Comparison of ENCODE assay signal across 9 cellular contexts in the genomic region with DNA sequence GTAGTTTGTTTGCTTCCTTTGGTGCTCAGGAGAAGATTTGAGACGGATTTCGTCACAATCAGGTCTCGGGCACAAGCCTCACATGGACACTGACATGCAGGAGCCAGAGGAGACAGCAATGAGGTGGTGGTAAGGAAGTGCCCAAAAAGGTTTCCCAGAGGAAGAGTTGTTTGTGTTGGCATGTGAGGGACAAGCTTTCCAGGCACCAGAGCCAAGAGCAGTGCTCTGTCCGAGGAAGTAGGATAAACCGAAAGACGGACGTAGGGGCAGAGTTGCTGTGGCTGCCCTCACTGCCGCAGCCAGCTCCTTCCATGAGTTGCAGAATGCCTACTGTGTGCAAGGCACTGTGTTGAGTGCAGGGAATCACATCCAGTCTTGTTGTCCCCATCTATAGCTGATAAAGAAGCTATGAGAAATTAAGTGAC. TPM values are rescaled to one million over a fixed set of nuclear protein-coding genes. Genes with fewer than 3 reads are reported as not detected.
DNase-seq lines count a peak whose midpoint lies in the region; ATAC-seq, FAIRE-seq and TF ChIP-seq lines count a peak whose summit lies in the region.
"Had no signal": no experiment of that assay in that cellular context is flagged by ENCODE, and none has a peak within 500 bp of the region (broad histone marks: within the 10 kb centered on the region; RNA-seq: fewer than 3 reads in every experiment).

No MANE protein-coding gene starts in this region.

- H3K9ac ChIP-seq in adipocyte (ENCODE audit: low read length) (peak overlapping the region; percentile 38), kidney (ENCODE audit: low read length in 2 of 2) (peak overlapping the region in 1 of 2 donors; percentile 48)

- peak overlapping the region; percentile 13 for H3K4me3 ChIP-seq in Jurkat, Clone E6-1 (ENCODE audit: low read length)
- H3K4me3 ChIP-seq in adipocyte (ENCODE audit: low read length) (peak overlapping the region; percentile 40), kidney (ENCODE audit: low read length in 2 of 2) (no peak overlapping the region)

- no peak for FAIRE-seq in kidney (lab: Jason Lieb, UNC)

- no peak for ATAC-seq in stimulated activated naive B cell treated with anti-CD40 and anti-IgM and Interleukin-4, amounts not matched to agents 10 μg/mL and 1 μg/mL and 100 μg/mL, for 72 hours (replicated peaks)
- no peak for ATAC-seq in HG03135 (IDR thresholded peaks at IDR 0.05; ENCODE audit: unreplicated experiment)
- no peak for ATAC-seq in HG02938 (IDR thresholded peaks at IDR 0.05; ENCODE audit: unreplicated experiment)
- no peak for ATAC-seq in GM21737 (IDR thresholded peaks at IDR 0.05; ENCODE audit: unreplicated experiment)

- H3K9me3 ChIP-seq in adipocyte (ENCODE audit: control insufficient read depth, low read length) = no peaks in the 10 kb centered on the region
- no peaks in the 10 kb centered on the region for H3K9me3 ChIP-seq in kidney (ENCODE audit: control insufficient read depth in 1 of 2, low read length in 2 of 2)

- DNase-seq in Jurkat, Clone E6-1 (ENCODE audit: low read depth, low spot score) = no peak
- DNase-seq in adipocyte (ENCODE audit: low read depth) (no peak), kidney (no peak), Kasumi-1 (lab: John Stamatoyannopoulos, UW) (no peak)
- no peak for DNase-seq in stimulated activated naive B cell treated with anti-CD40 and anti-IgM and Interleukin-4, amounts not matched to agents 10 μg/mL and 1 μg/mL and 100 μg/mL, for 72 hours
- DNase-seq: WERI-Rb-1 had no signal

- H3K9me3 Mint-ChIP-seq in stimulated activated naive B cell treated with anti-CD40 and anti-IgM and Interleukin-4, amounts not matched to agents 10 μg/mL and 1 μg/mL and 100 μg/mL, for 72 hours = no peaks in the 10 kb centered on the region

- peak overlapping the region; percentile 90 for H3K27ac Mint-ChIP-seq in stimulated activated naive B cell treated with anti-CD40 and anti-IgM and Interleukin-4, amounts not matched to agents 10 μg/mL and 1 μg/mL and 100 μg/mL, for 72 hours

- H3K36me3 ChIP-seq in adipocyte (ENCODE audit: control insufficient read depth, insufficient read depth, low read length, severe bottlenecking) (peaks cover 36% of the 10 kb centered on the region), kidney (ENCODE audit: control insufficient read depth in 1 of 2, insufficient read depth in 2 of 2, low read length in 2 of 2) (peaks cover 6 to 11% of the 10 kb centered on the region in 2 donors)

- peaks cover 31 to 39% of the 10 kb centered on the region in 2 donors for H3K36me3 Mint-ChIP-seq in stimulated activated naive B cell treated with anti-CD40 and anti-IgM and Interleukin-4, amounts not matched to agents 10 μg/mL and 1 μg/mL and 100 μg/mL, for 72 hours

- H3K4me1 Mint-ChIP-seq in stimulated activated naive B cell treated with anti-CD40 and anti-IgM and Interleukin-4, amounts not matched to agents 10 μg/mL and 1 μg/mL and 100 μg/mL, for 72 hours = peaks cover 24 to 27% of the 10 kb centered on the region in 2 donors

- no peaks in the 10 kb centered on the region for H3K27me3 Mint-ChIP-seq in stimulated activated naive B cell treated with anti-CD40 and anti-IgM and Interleukin-4, amounts not matched to agents 10 μg/mL and 1 μg/mL and 100 μg/mL, for 72 hours

- intact Hi-C loops in kidney (cut with DNase I) = loop anchor here (10.0 kb wide), 1 partner anchor 76 kb away; the partner anchor contains the start of gene BBC3

- H3K4me3 Mint-ChIP-seq in stimulated activated naive B cell treated with anti-CD40 and anti-IgM and Interleukin-4, amounts not matched to agents 10 μg/mL and 1 μg/mL and 100 μg/mL, for 72 hours = peak overlapping the region in 1 of 2 donors; percentile 17

- H3K27ac ChIP-seq in kidney (ENCODE audit: low read depth in 2 of 2, low read length in 2 of 2) = peak overlapping the region; percentile 45 to 75
- H3K27ac ChIP-seq: WERI-Rb-1 had no signal

- H3K27me3 ChIP-seq in adipocyte (replicated peaks; ENCODE audit: control insufficient read depth, insufficient read depth, low read length) = no peaks in the 10 kb centered on the region

- no peak for TF ChIP-seq CTCF in kidney (IDR thresholded peaks at IDR 0.05; ENCODE audit: borderline replicate concordance, extremely low read depth, insufficient read depth)

- H3K4me1 ChIP-seq in adipocyte (ENCODE audit: control insufficient read depth, insufficient read depth, low read length) = peaks cover 44% of the 10 kb centered on the region
- H3K4me1 ChIP-seq in kidney (ENCODE audit: control insufficient read depth in 1 of 2, insufficient read depth in 1 of 2, low read depth in 1 of 2, low read length in 2 of 2) = peaks cover 15 to 16% of the 10 kb centered on the region in 2 donors

RNA-seq across cellular contexts. Expression of gene SAE1, which starts 27.7 kb away (rescaled TPM):
- polyA plus RNA-seq in Jurkat, Clone E6-1 (2012; ENCODE audit: insufficient read depth, insufficient read length) = 227 TPM
- 49.4 TPM for total RNA-seq in kidney
- polyA plus RNA-seq in kidney (ENCODE audit: insufficient read depth, low read depth, low replicate concordance) = 39.5 TPM

RNA-seq across cellular contexts. Expression of gene ZC3H4, which starts 44.8 kb away (rescaled TPM):
- 9.1 TPM for polyA plus RNA-seq in Jurkat, Clone E6-1 (2012; ENCODE audit: insufficient read depth, insufficient read length)
- total RNA-seq in kidney = 55.2 TPM
- 5.7 TPM for polyA plus RNA-seq in kidney (ENCODE audit: insufficient read depth, low read depth, low replicate concordance)

Comparison
In these comparisons a context has a peak if more than half of its experiments do, and no peak if none do; other contexts are left out.
1. H3K4me3 ChIP-seq: peak in Jurkat, Clone E6-1 (single experiment) and adipocyte (single experiment); none in kidney (0 of 2).